Comparison of ENCODE assay signal across 29 cellular contexts in the genomic region with DNA sequence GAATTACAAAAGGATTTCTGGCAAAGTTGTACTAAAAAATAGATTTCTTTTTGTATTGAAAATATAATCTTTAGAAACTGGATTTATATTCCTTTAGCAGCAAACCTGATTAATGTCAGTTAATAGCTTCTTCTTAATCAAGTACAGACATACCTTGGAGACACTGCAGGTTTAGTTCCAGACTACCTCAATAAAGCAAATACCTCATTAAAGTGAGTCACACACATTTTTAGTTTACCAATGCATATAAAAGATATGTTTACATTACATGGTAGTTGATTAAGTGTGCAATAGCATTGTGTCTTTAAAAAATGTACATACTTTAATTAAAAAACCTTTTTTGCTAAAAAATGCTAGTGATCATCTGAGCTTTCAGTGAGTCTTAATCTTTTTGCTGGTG.
"Had no signal": no experiment of that assay in that cellular context is flagged by ENCODE, and none has a peak within 500 bp of the region (broad histone marks: within the 10 kb centered on the region; RNA-seq: fewer than 3 reads in every experiment).

No MANE protein-coding gene starts in this region.

- H3K27ac ChIP-seq: colonic mucosa, coronary artery, dorsolateral prefrontal cortex, epithelial cell of prostate, esophagus muscularis mucosa, esophagus squamous epithelium, foreskin keratinocyte, gastrocnemius medialis, gastroesophageal sphincter, heart left ventricle, heart right ventricle, hepatocyte had no signal

- DNase-seq: colonic mucosa; cortex of kidney; dermis blood vessel endothelial cell; dorsolateral prefrontal cortex; effector CD4-positive, alpha-beta T cell; effector CD8-positive, alpha-beta T cell; effector memory CD4-positive, alpha-beta T cell; effector memory CD8-positive, alpha-beta T cell; endodermal cell; erythroblast; esophagus squamous epithelium; foreskin fibroblast; foreskin keratinocyte; foreskin melanocyte; gastrocnemius medialis; glutamatergic neuron; head of caudate nucleus; heart left ventricle; heart right ventricle had no signal

- H3K9me3 ChIP-seq: colonic mucosa, gastrocnemius medialis had no signal

- H3K4me2 ChIP-seq: hepatocyte had no signal

- H3K4me1 ChIP-seq: colonic mucosa, esophagus squamous epithelium, foreskin keratinocyte, gastrocnemius medialis had no signal

- H3K79me2 ChIP-seq: hepatocyte had no signal

- H2AFZ ChIP-seq: hepatocyte had no signal

- ATAC-seq: effector memory CD8-positive, alpha-beta T cell; esophagus mucosa; foreskin keratinocyte; gastrocnemius medialis; gastroesophageal sphincter; heart left ventricle; heart right ventricle had no signal

- H3K27me3 ChIP-seq: colonic mucosa, dorsolateral prefrontal cortex, esophagus squamous epithelium, foreskin keratinocyte, gastrocnemius medialis, gastroesophageal sphincter, heart left ventricle, heart right ventricle, hepatocyte had no signal

- H3K36me3 ChIP-seq: colonic mucosa, esophagus muscularis mucosa, esophagus squamous epithelium, gastrocnemius medialis, gastroesophageal sphincter, heart left ventricle, heart right ventricle had no signal

- H3K4me3 ChIP-seq: colonic mucosa, coronary artery, dorsolateral prefrontal cortex, esophagus muscularis mucosa, esophagus squamous epithelium, gastrocnemius medialis, gastroesophageal sphincter, heart left ventricle, heart right ventricle, hepatocyte had no signal

- FAIRE-seq: colon, endometrium, endothelial cell of umbilical vein, frontal cortex had no signal
